ENCODE assay signal across 26 cellular contexts in genomic region chr10:84302223-84302622, GRCh38. TPM values are rescaled to one million over a fixed set of nuclear protein-coding genes. Genes with fewer than 3 reads are reported as not detected.
"Had no signal": no experiment of that assay in that cellular context is flagged by ENCODE, and none has a peak within 500 bp of the region (broad histone marks: within the 10 kb centered on the region; RNA-seq: fewer than 3 reads in every experiment).

No MANE protein-coding gene starts in this region.

- H3K4me1 Mint-ChIP-seq: central memory CD8-positive, alpha-beta T cell had no signal

- H3K36me3 ChIP-seq: thoracic aorta, upper lobe of left lung had no signal

- ATAC-seq: activated CD4-positive, CD25-positive, alpha-beta regulatory T cell treated with anti-CD3 and anti-CD28 coated beads, Interleukin-2, amount 50 U/mL, for 24 hours; activated CD8-positive, alpha-beta T cell treated with anti-CD3 and anti-CD28 coated beads, Interleukin-2, amount 10 ng/mL, durations not matched to agents 7 days and 5 days; effector memory CD8-positive, alpha-beta T cell; esophagus mucosa; sciatic nerve had no signal

- H3K9me3 Mint-ChIP-seq: central memory CD8-positive, alpha-beta T cell; effector memory CD8-positive, alpha-beta T cell had no signal

- H3K9me3 ChIP-seq: thoracic aorta, upper lobe of left lung had no signal

- H3K4me3 ChIP-seq: thoracic aorta, upper lobe of left lung had no signal

- H3K27ac ChIP-seq: thoracic aorta, upper lobe of left lung had no signal

- H3K27ac Mint-ChIP-seq: activated CD4-positive, alpha-beta T cell treated with anti-CD3 and anti-CD28 coated beads, Interleukin-2, amount 10 ng/mL, durations not matched to agents 7 days and 5 days; activated CD8-positive, alpha-beta T cell treated with anti-CD3 and anti-CD28 coated beads, Interleukin-2, amount 10 ng/mL, durations not matched to agents 7 days and 5 days; activated T-helper 1 cell treated with anti-CD3 and anti-CD28 coated beads, Interleukin-12 subunit alpha, Interleukin-12 subunit beta, Interleukin-2, Interleukin-4 antibody, amounts not matched to agents 30 ng/mL and 10 ng/mL and 1 ng/mL, durations not matched to agents 14 hours and 24 hours and 36 hours; effector memory CD8-positive, alpha-beta T cell; stimulated activated naive B cell treated with anti-CD40 and anti-IgM and Interleukin-4, amounts not matched to agents 10 μg/mL and 1 μg/mL and 100 μg/mL, for 72 hours had no signal

- DNase-seq: activated CD4-positive, alpha-beta T cell treated with anti-CD3 and anti-CD28 coated beads, Interleukin-2, amount 10 ng/mL, durations not matched to agents 7 days and 5 days; activated CD8-positive, alpha-beta T cell treated with anti-CD3 and anti-CD28 coated beads, Interleukin-2, amount 10 ng/mL, durations not matched to agents 7 days and 5 days; activated gamma-delta T cell; activated naive CD4-positive, alpha-beta T cell treated with anti-CD3 and anti-CD28 coated beads, Interleukin-2, amount 50 U/mL, for 16 hours; aorta; effector memory CD8-positive, alpha-beta T cell; glutamatergic neuron; hypothalamus; nucleus accumbens; small intestine; stimulated activated CD4-positive, alpha-beta T cell treated with anti-CD3 and anti-CD28 coated beads, Interleukin-2, amount 100 ng/mL, for 24 hours; stimulated activated naive B cell treated with anti-CD40 and anti-IgM and Interleukin-4, amounts not matched to agents 10 μg/mL and 1 μg/mL and 100 μg/mL, for 72 hours; upper lobe of left lung had no signal

- H3K36me3 Mint-ChIP-seq: stimulated activated naive B cell treated with anti-CD40 and anti-IgM and Interleukin-4, amounts not matched to agents 10 μg/mL and 1 μg/mL and 100 μg/mL, for 72 hours had no signal

- H3K27me3 ChIP-seq: upper lobe of left lung had no signal

- H3K4me3 Mint-ChIP-seq: activated CD4-positive, alpha-beta T cell treated with anti-CD3 and anti-CD28 coated beads, Interleukin-2, amount 10 ng/mL, durations not matched to agents 7 days and 5 days; activated CD8-positive, alpha-beta T cell treated with anti-CD3 and anti-CD28 coated beads, Interleukin-2, amount 10 ng/mL, durations not matched to agents 7 days and 5 days; activated T-helper 1 cell treated with anti-CD3 and anti-CD28 coated beads, Interleukin-12 subunit alpha, Interleukin-12 subunit beta, Interleukin-2, Interleukin-4 antibody, amounts not matched to agents 30 ng/mL and 10 ng/mL and 1 ng/mL, durations not matched to agents 14 hours and 24 hours and 36 hours; central memory CD8-positive, alpha-beta T cell; effector memory CD8-positive, alpha-beta T cell; stimulated activated naive B cell treated with anti-CD40 and anti-IgM and Interleukin-4, amounts not matched to agents 10 μg/mL and 1 μg/mL and 100 μg/mL, for 72 hours had no signal

RNA-seq across cellular contexts. Expression of gene RGR, which starts 57.4 kb away (rescaled TPM):
- total RNA-seq: activated CD4-positive, alpha-beta T cell treated with anti-CD3 and anti-CD28 coated beads, Interleukin-2, amount 10 ng/mL, durations not matched to agents 7 days and 5 days; activated CD8-positive, alpha-beta T cell treated with anti-CD3 and anti-CD28 coated beads, Interleukin-2, amount 10 ng/mL, durations not matched to agents 7 days and 5 days; activated T-helper 1 cell treated with anti-CD3 and anti-CD28 coated beads, Interleukin-12 subunit alpha, Interleukin-12 subunit beta, Interleukin-2, Interleukin-4 antibody, amounts not matched to agents 30 ng/mL and 10 ng/mL and 1 ng/mL, durations not matched to agents 14 hours and 24 hours and 36 hours; aorta; dermis microvascular lymphatic vessel endothelial cell; endothelial cell of umbilical vein; esophagus mucosa; frontal cortex; liver; mononuclear cell; T-helper 2 cell treated with Interferon-gamma antibody and Interleukin-4, amounts not matched to agents 100 ng/mL and 5 ng/mL, for 36 hours; thoracic aorta had no signal
- polyA plus RNA-seq: aorta, endothelial cell of umbilical vein, liver, neural cell had no signal
